In the genomic region with DNA sequence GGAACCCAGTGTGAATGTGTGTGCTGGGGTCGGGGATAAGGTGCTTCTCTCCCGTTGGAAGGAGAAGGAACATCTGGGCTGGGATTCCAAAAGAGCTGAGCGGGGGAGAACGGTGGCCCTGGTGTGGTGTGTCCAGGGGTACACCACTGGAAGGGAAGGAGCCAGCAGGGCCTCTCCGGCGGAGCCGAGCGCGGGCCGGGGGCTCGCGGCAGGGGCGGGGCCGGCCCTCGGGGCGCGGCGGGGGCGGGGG, we compare ENCODE assay signal across 8 cellular contexts. TPM values are rescaled to one million over a fixed set of nuclear protein-coding genes. Genes with fewer than 3 reads are reported as not detected.
DNase-seq lines count a peak whose midpoint lies in the region; ATAC-seq and TF ChIP-seq lines count a peak whose summit lies in the region.

No MANE protein-coding gene starts in this region.

- DNase-seq in PC-9 (no peak), epithelial cell of esophagus (ENCODE audit: low read depth) (no peak), retinal pigment epithelial cell (ENCODE audit: low read depth) (no peak), HuH-7.5 (ENCODE audit: low spot score) (no peak), HK-2 (ENCODE audit: unreplicated experiment) (no peak), kidney tubule cell (ENCODE audit: low spot score) (no peak)

- H4K20me1 ChIP-seq in PC-9 (ENCODE audit: insufficient read depth) = no peaks in the 10 kb centered on the region

- peak overlapping the region; percentile 51; the same call in 1 of the 2 replicates for H3K4me3 ChIP-seq in PC-9
- H3K4me3 ChIP-seq in epithelial cell of esophagus (ENCODE audit: low read length) = peak overlapping the region; percentile 27
- H3K4me3 ChIP-seq in retinal pigment epithelial cell (ENCODE audit: low read length) = peak overlapping the region; percentile 56

- no peaks in the 10 kb centered on the region for H3K36me3 ChIP-seq in PC-9 (ENCODE audit: low read depth)

- peaks cover 18% of the 10 kb centered on the region for H3K4me1 ChIP-seq in PC-9 (replicated peaks; ENCODE audit: insufficient read depth)

- CTCF ChIA-PET in PC-9 (lab: Charles Lee) = interaction anchor here (1.0 kb wide), 1 partner anchor 336 kb away, joined by 4 read pairs; no protein-coding TSS in a partner anchor

- peak overlapping the region; percentile 72 for H3K4me2 ChIP-seq in PC-9

- H3K27me3 ChIP-seq in PC-9 (ENCODE audit: insufficient read depth, low read depth) = no peaks in the 10 kb centered on the region

- H3K27ac ChIP-seq in PC-9 = no peak overlapping the region

- no peaks in the 10 kb centered on the region for H3K9me3 ChIP-seq in PC-9 (ENCODE audit: insufficient read depth, low read depth)

- 0 out of 2 replicates have a peak overlapping the region, but pooled peaks have one; percentile 62 for H2AFZ ChIP-seq in PC-9

- H3K79me2 ChIP-seq in PC-9 (ENCODE audit: low read depth) = peaks cover 25% of the 10 kb centered on the region

- no peaks in the 10 kb centered on the region for H3K9me2 ChIP-seq in PC-9 (ENCODE audit: insufficient read depth)

- POLR2A ChIA-PET in PC-9 (lab: Charles Lee; ENCODE audit: unreplicated experiment) = interaction anchor here (0.6 kb wide), 1 partner anchor 332 kb away, joined by 3 read pairs; no protein-coding TSS in a partner anchor

- H3F3A ChIP-seq in PC-9 (ENCODE audit: insufficient read depth, low read depth) = peaks cover 13% of the 10 kb centered on the region

- TF ChIP-seq CTCF in PC-9 (conservative IDR thresholded peaks at IDR 0.05) = no peak
- TF ChIP-seq CTCF in epithelial cell of esophagus (IDR thresholded peaks at IDR 0.05; ENCODE audit: insufficient read depth, low read depth, low read length, missing control alignments) = no peak
- TF ChIP-seq CTCF in retinal pigment epithelial cell (conservative IDR thresholded peaks at IDR 0.05; ENCODE audit: low read depth, low read length) = no peak

- ATAC-seq in GM18502 (IDR thresholded peaks at IDR 0.05; ENCODE audit: poor library complexity, unreplicated experiment) (peak; percentile 20), HG02970 (IDR thresholded peaks at IDR 0.05; ENCODE audit: low FRiP score, unreplicated experiment) (no peak)

- intact Hi-C loops in PC-9 (cut with micrococcal nuclease; ENCODE audit: unreplicated experiment) = no loop called here

- BruUV-seq in PC-9 (replicated peaks; lab: Mats Ljungman, UMichigan) = no TSS peak

RNA-seq across cellular contexts. Expression of a gene that starts 0.2 kb away (rescaled TPM):
- total RNA-seq in PC-9 (2021) = 60.5 and 68.5 TPM in 2 replicates

RNA-seq across cellular contexts. Expression of a gene that starts 57.1 kb away (rescaled TPM):
- total RNA-seq in PC-9 (2021) = 515 and 629 TPM in 2 replicates
